Comparison of ENCODE assay signal across 19 cellular contexts in the genomic region with DNA sequence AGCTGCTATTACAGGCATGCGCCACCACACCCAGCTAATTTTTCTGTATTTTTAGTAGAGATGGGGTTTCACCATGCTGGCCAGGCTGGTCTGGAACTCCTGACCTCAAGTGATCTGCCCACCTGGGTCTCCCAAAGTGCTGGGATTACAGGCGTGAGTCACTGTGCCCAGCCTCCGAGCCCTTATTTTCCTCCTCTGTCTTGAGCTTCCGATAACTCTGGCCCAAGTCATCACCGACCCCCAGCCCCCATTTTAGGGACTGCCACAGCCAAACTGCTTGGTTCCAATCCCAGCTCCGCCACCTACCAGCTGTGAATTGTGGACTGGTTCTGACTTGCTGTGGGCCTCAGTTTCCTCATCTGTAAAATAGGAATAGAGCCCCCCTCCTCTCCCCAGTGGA. TPM values are rescaled to one million over a fixed set of nuclear protein-coding genes. Genes with fewer than 3 reads are reported as not detected.
DNase-seq lines count a peak whose midpoint lies in the region; ATAC-seq and TF ChIP-seq lines count a peak whose summit lies in the region.
"Not testable (repeated sequence)": the region's sequence is repeated elsewhere in the genome, so short reads cannot be mapped to it uniquely, and the experiment has no call there.
"Had no signal": no experiment of that assay in that cellular context is flagged by ENCODE, and none has a peak within 500 bp of the region (broad histone marks: within the 10 kb centered on the region; RNA-seq: fewer than 3 reads in every experiment).

No MANE protein-coding gene starts in this region.

- H4K91ac ChIP-seq in trophoblast cell (ENCODE audit: low read depth, low read length): peak overlapping the region; percentile 68

- not testable (repeated sequence) for TF ChIP-seq RAD21 in liver (IDR thresholded peaks at IDR 0.05)

- not testable (repeated sequence) for H3K9ac ChIP-seq in mammary epithelial cell (ENCODE audit: insufficient read depth, low read length); liver (ENCODE audit: low read depth in 1 of 2, low read length in 2 of 2); trophoblast cell (ENCODE audit: low read length)
- peak overlapping the region; percentile 58 for H3K9ac ChIP-seq in fibroblast of lung (ENCODE audit: insufficient read depth, low read length)

- not testable (repeated sequence) for H3K9me2 ChIP-seq in GM23338 (ENCODE audit: insufficient read depth)

- not testable (repeated sequence) for H3K23ac ChIP-seq in trophoblast cell (ENCODE audit: low read length)

- peak overlapping the region; percentile 1 for H3K18ac ChIP-seq in trophoblast cell (ENCODE audit: low read length)

- intact Hi-C loops in mammary epithelial cell (cut with micrococcal nuclease): loop anchor here (5.0 kb wide), 1 partner anchor 49 kb away; no protein-coding TSS in a partner anchor
- intact Hi-C loops in stomach (cut with DNase I; ENCODE audit: low total_unique reads): not testable (repeated sequence)
- intact Hi-C loops in vagina (cut with DNase I): loop anchor here (10.0 kb wide), 1 partner anchor 111 kb away; no protein-coding TSS in a partner anchor

- not testable (repeated sequence) for TF ChIP-seq POLR2A in stomach (IDR thresholded peaks at IDR 0.05); vagina (IDR thresholded peaks at IDR 0.05)

- not testable (repeated sequence) for H3K4me3 Mint-ChIP-seq in GM23338

- peaks cover 25% of the 10 kb centered on the region for H3K4me1 Mint-ChIP-seq in GM23338

- not testable (repeated sequence) for TF ChIP-seq EP300 in stomach (IDR thresholded peaks at IDR 0.05)

- TF ChIP-seq CTCF in GM23338 (conservative IDR thresholded peaks at IDR 0.05; ENCODE audit: low read depth in 2 of 2); RWPE1 (conservative IDR thresholded peaks at IDR 0.05; ENCODE audit: low read depth); mammary epithelial cell (conservative IDR thresholded peaks at IDR 0.05 in 1 of 2, IDR thresholded peaks at IDR 0.05 in 1 of 2; ENCODE audit: extremely low read depth in 1 of 2, insufficient read depth in 1 of 2, low read depth in 1 of 2, low read length in 2 of 2); fibroblast of lung (conservative IDR thresholded peaks at IDR 0.05 in 1 of 2, IDR thresholded peaks at IDR 0.05 in 1 of 2; ENCODE audit: low read depth in 1 of 2, low read length in 2 of 2); liver (IDR thresholded peaks at IDR 0.05; ENCODE audit: low read depth, low read length, missing input control); stomach (IDR thresholded peaks at IDR 0.05); vagina (IDR thresholded peaks at IDR 0.05): not testable (repeated sequence)

- H3K4me2 ChIP-seq in GM23338; trophoblast cell (ENCODE audit: low read length): not testable (repeated sequence)
- H3K4me2 ChIP-seq in mammary epithelial cell (ENCODE audit: insufficient read depth, low read depth, low read length): peak overlapping the region; percentile 64
- H3K4me2 ChIP-seq in fibroblast of lung (ENCODE audit: extremely low read depth, insufficient read depth, low read length): peak overlapping the region; percentile 77

- H3K4me3 ChIP-seq in GM23338; mammary epithelial cell (replicated peaks in 1 of 3; ENCODE audit: insufficient read depth in 1 of 3, low read depth in 2 of 3, low read length in 3 of 3); liver (ENCODE audit: low read depth in 1 of 3, low read length in 3 of 3); stomach: not testable (repeated sequence)
- H3K4me3 ChIP-seq in fibroblast of lung (replicated peaks in 1 of 4; ENCODE audit: control extremely low read depth in 1 of 4, insufficient read depth in 1 of 4, low read depth in 3 of 4, low read length in 4 of 4): peak overlapping the region in 3 of 4 experiments; percentile 9 to 16 (median 12)
- H3K4me3 ChIP-seq in trophoblast cell (ENCODE audit: low read depth, low read length): peak overlapping the region; percentile 15
- peak overlapping the region in 1 of 2 donors; percentile 9 for H3K4me3 ChIP-seq in vagina

- peak overlapping the region; percentile 27 for H3K4ac ChIP-seq in trophoblast cell (ENCODE audit: low read depth, low read length)

- 76% methylated on average over 6 of the region's 6 CpGs for WGBS in mammary epithelial cell (ENCODE audit: low coverage, missing lambda C conversion rate)
- WGBS in liver: 94% methylated on average over 6 of the region's 6 CpGs
- WGBS in trophoblast cell (ENCODE audit: extremely low coverage, insufficient coverage, insufficient read length): no CpG with 5 or more reads among the region's 6 CpGs
- WGBS in stomach, 5 donors: 89 to 98% (median 94%) methylated on average over 6 of the region's 6 CpGs

- POLR2A ChIA-PET in RWPE1 (lab: Yijun Ruan, JAX; ENCODE audit: low non-redundant PET): not testable (repeated sequence)

- not testable (repeated sequence) for BruUV-seq in mammary epithelial cell (replicated peaks; lab: Mats Ljungman, UMichigan)

- CTCF ChIA-PET in RWPE1 (lab: Yijun Ruan, JAX): interaction anchor here (0.6 to 0.7 kb wide), 2 partner anchors 36 to 58 kb away, joined by 3 to 4 read pairs; no protein-coding TSS in a partner anchor
- CTCF ChIA-PET in mammary epithelial cell (lab: Charles Lee; ENCODE audit: low non-redundant PET): not testable (repeated sequence)

- H3K4me1 ChIP-seq in GM23338 (ENCODE audit: insufficient read depth) (peaks cover 19% of the 10 kb centered on the region), mammary epithelial cell (ENCODE audit: insufficient read depth, low read length) (peaks cover 33% of the 10 kb centered on the region), trophoblast cell (ENCODE audit: control insufficient read depth in 1 of 2, insufficient read depth in 2 of 2, low read length in 2 of 2) (peaks cover 16 to 21% of the 10 kb centered on the region in 2 experiments), stomach (peaks cover 11 to 25% (median 21%) of the 10 kb centered on the region in 4 donors), vagina (peaks cover 38% of the 10 kb centered on the region)
- H3K4me1 ChIP-seq in fibroblast of lung (ENCODE audit: control insufficient read depth, extremely low read depth, insufficient read depth, low read length); liver (ENCODE audit: control insufficient read depth in 4 of 4, insufficient read depth in 4 of 4, low read length in 3 of 4): not testable (repeated sequence)

- peaks cover 13% of the 10 kb centered on the region for H3K27me3 Mint-ChIP-seq in GM23338 (ENCODE audit: insufficient read depth, low read depth, poor library complexity)

- peak overlapping the region; percentile 59; the same call in 1 of the 2 replicates for H2AFZ ChIP-seq in GM23338
- peak overlapping the region; percentile 80 for H2AFZ ChIP-seq in mammary epithelial cell (ENCODE audit: low read depth, low read length)
- peak overlapping the region; percentile 47 for H2AFZ ChIP-seq in fibroblast of lung (ENCODE audit: low read length)
- not testable (repeated sequence) for H2AFZ ChIP-seq in trophoblast cell (ENCODE audit: insufficient read depth, low read length, poor library complexity)

- H3K36me3 ChIP-seq in GM23338 (ENCODE audit: insufficient read depth); mammary epithelial cell (ENCODE audit: insufficient read depth, low read length); fibroblast of lung (ENCODE audit: control insufficient read depth, insufficient read depth, low read length); liver (ENCODE audit: control insufficient read depth in 4 of 4, insufficient read depth in 3 of 4, low read depth in 1 of 4, low read length in 3 of 4); trophoblast cell (ENCODE audit: control insufficient read depth in 1 of 2, insufficient read depth in 2 of 2, low read length in 2 of 2); stomach; vagina: not testable (repeated sequence)

- not testable (repeated sequence) for H3K9me3 ChIP-seq in mammary epithelial cell (replicated peaks; ENCODE audit: insufficient read depth, low read length); fibroblast of lung (ENCODE audit: control insufficient read depth, insufficient read depth, low read depth, low read length); liver (ENCODE audit: control insufficient read depth in 4 of 4, low read length in 3 of 4); trophoblast cell (ENCODE audit: insufficient read depth, low read depth, low read length); stomach; vagina

- H3K27ac Mint-ChIP-seq in GM23338: not testable (repeated sequence)

- not testable (repeated sequence) for H3K79me1 ChIP-seq in trophoblast cell (ENCODE audit: low read length)

- H2AK5ac ChIP-seq in trophoblast cell (ENCODE audit: low read length): peak overlapping the region; percentile 73

- H3F3A ChIP-seq in GM23338 (replicated peaks; ENCODE audit: low read depth): peaks cover 15% of the 10 kb centered on the region; the same call in 1 of the 2 replicates

- H3K14ac ChIP-seq in trophoblast cell (ENCODE audit: low read length): peak overlapping the region; percentile 13

- H3K27me3 ChIP-seq in GM23338 (ENCODE audit: insufficient read depth); mammary epithelial cell (ENCODE audit: insufficient read depth, low read length); fibroblast of lung (ENCODE audit: control insufficient read depth, insufficient read depth, low read length); liver (ENCODE audit: control insufficient read depth in 4 of 4, insufficient read depth in 4 of 4, low read length in 3 of 4); trophoblast cell (ENCODE audit: insufficient read depth, low read length); stomach; vagina: not testable (repeated sequence)

- not testable (repeated sequence) for H3K9me3 Mint-ChIP-seq in GM23338

- H2BK120ac ChIP-seq in trophoblast cell (ENCODE audit: insufficient read depth, low read length, poor library complexity): peak overlapping the region; percentile 74

- H2BK5ac ChIP-seq in trophoblast cell (ENCODE audit: low read depth, low read length, poor library complexity): peak overlapping the region; percentile 33

- not testable (repeated sequence) for H3K79me2 ChIP-seq in GM23338 (replicated peaks; ENCODE audit: insufficient read depth); mammary epithelial cell (ENCODE audit: insufficient read depth, low read length); fibroblast of lung (ENCODE audit: control insufficient read depth, insufficient read depth, low read length); trophoblast cell (ENCODE audit: control insufficient read depth, insufficient read depth, low read length, poor library complexity)

- not testable (repeated sequence) for H3K36me3 Mint-ChIP-seq in GM23338 (ENCODE audit: low read depth)

- ATAC-seq in GM23338: not testable (repeated sequence)

- not testable (repeated sequence) for DNase-seq in GM23338 (ENCODE audit: low spot score); RWPE1 (ENCODE audit: low spot score); mammary epithelial cell; fibroblast of lung (ENCODE audit: low read depth in 2 of 2); stomach; vagina (ENCODE audit: extremely low spot score in 2 of 2)
- DNase-seq in trophoblast cell: peak; percentile 64 to 78

- peak overlapping the region; percentile 30 for H2BK12ac ChIP-seq in trophoblast cell (ENCODE audit: low read length)

- not testable (repeated sequence) for H4K20me1 ChIP-seq in GM23338 (replicated peaks; ENCODE audit: insufficient read depth); mammary epithelial cell (ENCODE audit: insufficient read depth, low read length); fibroblast of lung (ENCODE audit: control insufficient read depth, extremely low read depth, insufficient read depth, low read length)

- dilution Hi-C loops in mammary epithelial cell (cut with HindIII; ENCODE audit: low sequenced_read_pairs): not testable (repeated sequence)

- not testable (repeated sequence) for H3K27ac ChIP-seq in GM23338 (ENCODE audit: low read depth)
- H3K27ac ChIP-seq in RWPE1 (peak overlapping the region; percentile 52), mammary epithelial cell (ENCODE audit: insufficient read depth, low read depth, low read length) (peak overlapping the region; percentile 52), fibroblast of lung (ENCODE audit: insufficient read depth, low read length) (peak overlapping the region; percentile 88), liver (ENCODE audit: low read depth in 1 of 2, low read length in 2 of 2) (peak overlapping the region; percentile 25 to 26), trophoblast cell (ENCODE audit: low read depth, low read length) (peak overlapping the region; percentile 35), stomach (peak overlapping the region in 4 of 5 donors; percentile 60 to 73 (median 64)), vagina (peak overlapping the region; percentile 76)

- in situ Hi-C loops in mammary epithelial cell (cut with MboI; ENCODE audit: low sequenced_read_pairs in 2 of 2): not testable (repeated sequence)

- not testable (repeated sequence) for H4K8ac ChIP-seq in trophoblast cell (ENCODE audit: low read depth, low read length)

- H4K12ac ChIP-seq in trophoblast cell (ENCODE audit: low read depth, low read length): not testable (repeated sequence)

RNA-seq across cellular contexts. Expression of a gene that starts 11.2 kb away (rescaled TPM):
- not detected in 2 replicates for total RNA-seq in GM23338 (2014; rRNA removed; shearing (Covaris generic))
- not detected in 2 replicates for polyA plus RNA-seq in GM23338 (2016; fragmentation: Nextera tagmentation; extraction: Ambion mirVana)
- not detected for total RNA-seq in mammary epithelial cell
- not detected for polyA plus RNA-seq in mammary epithelial cell
- polyA minus RNA-seq in mammary epithelial cell: not detected
- total RNA-seq in fibroblast of lung: not detected in 2 replicates
- polyA plus RNA-seq in fibroblast of lung: 0.10 TPM in 1 of 2 replicates, not detected in the other
- polyA plus RNA-seq in fibroblast of lung (2012): not detected in 2 replicates
- polyA minus RNA-seq in fibroblast of lung (ENCODE audit: low replicate concordance): not detected in 2 replicates
- total RNA-seq in liver: not detected
- not detected for polyA plus RNA-seq in liver
- polyA plus RNA-seq in trophoblast cell (2013): 0.03 TPM in 1 of 2 replicates, not detected in the other
- 10 to 100 TPM in 1 of 5 donors, not detected in 4; 54.0 TPM for total RNA-seq in stomach
- 1 to 10 TPM in 1 of 3 donors, not detected in 2; 1.5 TPM for polyA plus RNA-seq in stomach
- not detected for total RNA-seq in vagina
- total RNA-seq: activated CD4-positive, alpha-beta T cell treated with anti-CD3 and anti-CD28 coated beads, Interleukin-2, amount 10 ng/mL, durations not matched to agents 24 days and 14 days; activated CD8-positive, alpha-beta memory T cell treated with anti-CD3 and anti-CD28 coated beads for 36 hours; activated naive CD8-positive, alpha-beta T cell treated with anti-CD3 and anti-CD28 coated beads for 36 hours; CD8-positive, alpha-beta memory T cell; foreskin keratinocyte; GM12878; left colon; naive thymus-derived CD8-positive, alpha-beta T cell; right lobe of liver; ureter had no signal
- polyA plus RNA-seq: A549; CD8-positive, alpha-beta memory T cell; foreskin keratinocyte; naive thymus-derived CD8-positive, alpha-beta T cell had no signal
